ENCODE assay signal across 17 cellular contexts in genomic region chr17:34822007-34822737, GRCh38.
A peak's percentile ranks its signal among the peaks of the same experiment; 100 is the strongest.
DNase-seq lines count a peak whose midpoint lies in the region; TF ChIP-seq lines count a peak whose summit lies in the region.
"Had no signal": no experiment of that assay in that cellular context is flagged by ENCODE, and none has a peak within 500 bp of the region (broad histone marks: within the 10 kb centered on the region; RNA-seq: fewer than 3 reads in every experiment).

No MANE protein-coding gene starts in this region.

- H3K79me1 ChIP-seq in mesendoderm (ENCODE audit: low read length), result no peaks in the 10 kb centered on the region

- H2BK5ac ChIP-seq in mesendoderm (ENCODE audit: low read length), result no peak overlapping the region

- H3K4me1 ChIP-seq in BE2C (peaks cover 30% of the 10 kb centered on the region), mesendoderm (ENCODE audit: control insufficient read depth, low read depth, low read length) (peaks cover 18% of the 10 kb centered on the region)

- TF ChIP-seq CTCF in BE2C (IDR thresholded peaks at IDR 0.05; ENCODE audit: low read depth, low read length), result no peak

- no peak overlapping the region for H4K5ac ChIP-seq in mesendoderm (ENCODE audit: low read length)

- H3K27me3 ChIP-seq in BE2C (no peaks in the 10 kb centered on the region), mesendoderm (ENCODE audit: insufficient read depth, low read length, poor library complexity) (no peaks in the 10 kb centered on the region)
- H3K27me3 ChIP-seq: SJCRH30 had no signal

- no peak overlapping the region for H3K18ac ChIP-seq in mesendoderm (ENCODE audit: low read length)

- no peak overlapping the region for H3K23ac ChIP-seq in mesendoderm (ENCODE audit: low read length)

- H2BK15ac ChIP-seq in mesendoderm (replicated peaks; ENCODE audit: low read depth), result no peak overlapping the region

- no peak overlapping the region for H3K4me3 ChIP-seq in BE2C (ENCODE audit: low read depth, low read length)
- H3K4me3 ChIP-seq in mesendoderm (ENCODE audit: low read length), result no peak overlapping the region
- H3K4me3 ChIP-seq: SJCRH30 had no signal

- H3K9ac ChIP-seq in mesendoderm (ENCODE audit: low read length), result no peak overlapping the region

- DNase-seq in BE2C (peak; percentile 85), ELF-1 (ENCODE audit: low read depth, low spot score) (peak; percentile 22), mesendoderm (peak; percentile 46), NCI-H510A treated with DMSO at 0.1 percent for 48 hours (lab: John Stamatoyannopoulos, UW) (no peak), KG1 (lab: John Stamatoyannopoulos, UW) (no peak)
- no peak for DNase-seq in activated CD4-positive, alpha-beta T cell treated with anti-CD3 and anti-CD28 coated beads for 1 hour
- DNase-seq: Caco-2; CD8-positive, alpha-beta T cell; Kasumi-1; NCI-H1092 treated with DMSO at 0.1 percent for 48 hours; NCI-H2029; NCI-H446 treated with DMSO at 0.1 percent for 48 hours; NCI-H526 treated with DMSO at 0.1 percent for 48 hours; SJCRH30; T-helper 1 cell had no signal

- H2AK5ac ChIP-seq in mesendoderm (ENCODE audit: low read length), result no peak overlapping the region

- no peak overlapping the region for H3K4ac ChIP-seq in mesendoderm (ENCODE audit: low read depth, low read length)

- no peak overlapping the region for H3K4me2 ChIP-seq in mesendoderm (ENCODE audit: low read length)

- no peaks in the 10 kb centered on the region for H3K36me3 ChIP-seq in BE2C
- no peaks in the 10 kb centered on the region for H3K36me3 ChIP-seq in mesendoderm (ENCODE audit: control insufficient read depth, insufficient read depth, low read length)
- H3K36me3 ChIP-seq: SJCRH30 had no signal

- no peaks in the 10 kb centered on the region for H3K9me3 ChIP-seq in BE2C
- H3K9me3 ChIP-seq: Caco-2, SJCRH30 had no signal

- no peaks in the 10 kb centered on the region for H3K79me2 ChIP-seq in mesendoderm (ENCODE audit: control insufficient read depth, insufficient read depth, low read length)

- H4K8ac ChIP-seq in mesendoderm (ENCODE audit: low read depth, low read length), result no peak overlapping the region

- no peak overlapping the region for H2BK120ac ChIP-seq in mesendoderm (ENCODE audit: low read depth, low read length)

- H3K56ac ChIP-seq in mesendoderm (ENCODE audit: low read length), result peak overlapping the region; percentile 26

- no CpG with 5 or more reads among the region's 9 CpGs for WGBS in mesendoderm (ENCODE audit: extremely low coverage, insufficient coverage, low lambda C conversion rate)

- no peak overlapping the region for H3K27ac ChIP-seq in mesendoderm (ENCODE audit: low read depth, low read length)
- H3K27ac ChIP-seq: C4-2B, SJCRH30 had no signal

TF ChIP-seq in PFSK-1, 5 proteins besides CTCF, POLR2A, EP300 and RAD21:
- TF ChIP-seq REST (IDR thresholded peaks at IDR 0.05; ENCODE audit: insufficient read depth in 1 of 2, low read depth in 2 of 2, low read length in 2 of 2), result no peak
- TF ChIP-seq POLR2AphosphoS5 (IDR thresholded peaks at IDR 0.05; ENCODE audit: low read depth, low read length), result 0 out of 2 replicates have a peak, but pooled peaks have one; percentile 19

Comparison
In these comparisons a context has a peak if more than half of its experiments do, and no peak if none do; other contexts are left out.
1. DNase-seq: peak in BE2C (single experiment), ELF-1 (single experiment) and mesendoderm (single experiment); none in NCI-H510A treated with DMSO at 0.1 percent for 48 hours (single experiment), KG1 (single experiment) and activated CD4-positive, alpha-beta T cell treated with anti-CD3 and anti-CD28 coated beads for 1 hour (single experiment).